Comparison of ENCODE assay signal across 8 cellular contexts in genomic region chr9:6414291-6414690, GRCh38. TPM values are rescaled to one million over a fixed set of nuclear protein-coding genes. Genes with fewer than 3 reads are reported as not detected.
A peak's percentile ranks its signal among the peaks of the same experiment; 100 is the strongest.
DNase-seq lines count a peak whose midpoint lies in the region; ATAC-seq and TF ChIP-seq lines count a peak whose summit lies in the region.

No MANE protein-coding gene starts in this region.

- H3K36me3 Mint-ChIP-seq in activated naive CD8-positive, alpha-beta T cell = peaks cover 2% of the 10 kb centered on the region

- DNase-seq in CD1c-positive myeloid dendritic cell (ENCODE audit: extremely low spot score) (peak; percentile 10), HT1080 (ENCODE audit: low read depth) (peak; percentile 18), smooth muscle cell (lab: John Stamatoyannopoulos, UW; ENCODE audit: unreplicated experiment) (no peak), GM10248 (ENCODE audit: extremely low spot score) (no peak), HK-2 (ENCODE audit: unreplicated experiment) (no peak)

- H3K27me3 ChIP-seq in iPS-15b (ENCODE audit: control insufficient read depth, insufficient read depth, low read length) (peaks cover 30% of the 10 kb centered on the region), smooth muscle cell (ENCODE audit: low read depth) (no peaks in the 10 kb centered on the region)

- peaks cover 9% of the 10 kb centered on the region for H3K4me1 ChIP-seq in iPS-15b (ENCODE audit: control insufficient read depth, insufficient read depth, low read length)
- H3K4me1 ChIP-seq in smooth muscle cell (ENCODE audit: low read depth) = peaks cover 28% of the 10 kb centered on the region

- POLR2A ChIA-PET in GM10248 (lab: Yijun Ruan, JAX) = interaction anchor here (0.9 to 2.2 kb wide), 4 partner anchors 12 to 336 kb away, joined by 3 to 8 read pairs (median 6); no protein-coding TSS in a partner anchor

- no peaks in the 10 kb centered on the region for H3F3A ChIP-seq in smooth muscle cell (ENCODE audit: low read depth)

- no peak for ATAC-seq in GM19467 (IDR thresholded peaks at IDR 0.05; ENCODE audit: unreplicated experiment)

- no peak overlapping the region for H2AFZ ChIP-seq in smooth muscle cell (ENCODE audit: low read depth)

- H3K9ac ChIP-seq in iPS-15b (ENCODE audit: low read depth, low read length) = peak overlapping the region; percentile 60
- peak overlapping the region; percentile 74 for H3K9ac ChIP-seq in smooth muscle cell (ENCODE audit: low read depth)

- H3K4me3 Mint-ChIP-seq in activated naive CD8-positive, alpha-beta T cell = peak overlapping the region; percentile 89

- H4K20me1 ChIP-seq in smooth muscle cell (ENCODE audit: low read depth) = peaks cover 47% of the 10 kb centered on the region

- under 1% methylated on average over 10 of the region's 10 CpGs for WGBS in smooth muscle cell (ENCODE audit: low lambda C conversion rate)

- H3K4me3 ChIP-seq in iPS-15b (ENCODE audit: low read depth, low read length) (peak overlapping the region; percentile 91), smooth muscle cell (peak overlapping the region; percentile 57)

- peak overlapping the region; percentile 56 for H3K27ac Mint-ChIP-seq in activated naive CD8-positive, alpha-beta T cell

- peaks cover 2% of the 10 kb centered on the region for H3K36me3 ChIP-seq in iPS-15b (ENCODE audit: control insufficient read depth, insufficient read depth, low read length)
- H3K36me3 ChIP-seq in smooth muscle cell (ENCODE audit: low read depth) = no peaks in the 10 kb centered on the region

- CTCF ChIA-PET in GM10248 (lab: Yijun Ruan, JAX) = interaction anchor here (0.8 to 3.5 kb wide), 7 partner anchors 12 to 360 kb away, joined by 3 to 18 read pairs (median 4); no protein-coding TSS in a partner anchor

- no peak for TF ChIP-seq CTCF in smooth muscle cell (IDR thresholded peaks at IDR 0.05; ENCODE audit: borderline replicate concordance, insufficient read depth, poor library complexity, severe bottlenecking)
- TF ChIP-seq CTCF in GM10248 (IDR thresholded peaks at IDR 0.05; ENCODE audit: control extremely low read depth, extremely low read depth, low read depth, missing control alignments) = no peak

- H3K9me3 ChIP-seq in iPS-15b (ENCODE audit: control insufficient read depth, insufficient read depth, low read length) = no peaks in the 10 kb centered on the region
- no peaks in the 10 kb centered on the region for H3K9me3 ChIP-seq in smooth muscle cell (replicated peaks; ENCODE audit: low read depth)

- peaks cover 56% of the 10 kb centered on the region for H3K79me2 ChIP-seq in smooth muscle cell (ENCODE audit: low read depth)

- H3K27me3 Mint-ChIP-seq in activated naive CD8-positive, alpha-beta T cell = no peaks in the 10 kb centered on the region

- no peaks in the 10 kb centered on the region for H3K9me3 Mint-ChIP-seq in activated naive CD8-positive, alpha-beta T cell (ENCODE audit: low read depth)

- peak overlapping the region; percentile 85 for H3K4me2 ChIP-seq in smooth muscle cell

- peak overlapping the region; percentile 72 for H3K27ac ChIP-seq in smooth muscle cell (ENCODE audit: low read depth)

- H3K4me1 Mint-ChIP-seq in activated naive CD8-positive, alpha-beta T cell (ENCODE audit: low read depth) = peaks cover 51% of the 10 kb centered on the region

RNA-seq across cellular contexts. Expression of gene UHRF2, which starts 1.3 kb away (rescaled TPM):
- 47.8 and 58.5 TPM in 2 replicates for total RNA-seq in HT1080 (2014; rRNA removed; shearing (Covaris generic))
- 48.6 and 57.5 TPM in 2 replicates for polyA plus RNA-seq in HT1080 (2015; cell fraction: cytosol; rRNA removed)
- polyA plus RNA-seq in HT1080 (2015; cell fraction: nucleus; rRNA removed) = 222 and 223 TPM in 2 replicates
- 54.5 and 54.7 TPM in 2 replicates for total RNA-seq in smooth muscle cell
- 15.6 and 20.0 TPM in 2 replicates for polyA plus RNA-seq in smooth muscle cell

Comparison
In these comparisons a context has a peak if more than half of its experiments do, and no peak if none do; other contexts are left out.
1. DNase-seq: peak in CD1c-positive myeloid dendritic cell (single experiment) and HT1080 (single experiment); none in smooth muscle cell (single experiment), GM10248 (single experiment) and HK-2 (single experiment).